26 cellular contexts compared by ENCODE assay signal in the genomic region with DNA sequence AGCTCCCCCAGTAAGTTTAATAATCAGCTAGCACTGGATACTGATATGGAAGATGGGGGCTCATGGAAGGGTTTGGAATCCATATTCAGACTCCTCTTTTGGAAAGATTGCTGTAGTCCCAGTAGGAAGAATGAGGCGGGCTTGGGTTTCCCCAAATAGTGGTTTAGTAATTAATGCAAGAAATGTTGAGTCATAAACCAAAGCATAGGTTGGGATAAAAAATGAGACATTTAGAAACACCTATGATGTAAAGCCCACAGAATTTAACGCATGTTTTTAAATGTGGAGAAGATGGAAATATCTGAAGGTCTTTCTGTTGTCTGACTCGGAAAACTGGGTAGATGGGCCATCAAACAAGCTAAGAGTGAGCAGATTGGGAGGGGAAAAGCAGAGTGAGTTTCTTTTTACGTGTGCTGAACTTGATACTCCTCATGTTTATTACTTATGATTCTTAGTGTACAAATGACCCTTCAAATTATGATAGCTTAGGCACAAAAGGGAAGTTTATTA.
A peak's percentile ranks its signal among the peaks of the same experiment; 100 is the strongest.
DNase-seq lines count a peak whose midpoint lies in the region; ATAC-seq and TF ChIP-seq lines count a peak whose summit lies in the region.
"Had no signal": no experiment of that assay in that cellular context is flagged by ENCODE, and none has a peak within 500 bp of the region (broad histone marks: within the 10 kb centered on the region; RNA-seq: fewer than 3 reads in every experiment).

No MANE protein-coding gene starts in this region.

- ATAC-seq in memory B cell (ENCODE audit: low read depth) (no peak), psoas muscle (no peak)
- ATAC-seq: left lobe of liver had no signal

- intact Hi-C loops in activated T-helper 2 cell treated with anti-CD3 and anti-CD28 coated beads, Interferon-gamma antibody, Interleukin-2, Interleukin-4, amounts not matched to agents 10 μg/mL and 5 μg/mL and 100 μg/mL, durations not matched to agents 14 hours and 24 hours and 36 hours (cut with micrococcal nuclease) = no loop called here
- intact Hi-C loops in vagina (cut with DNase I) (loop anchor here (5.0 kb wide), 1 partner anchor 265 kb away; no protein-coding TSS in a partner anchor), psoas muscle (cut with DNase I) (no loop called here)

- H3K27me3 ChIP-seq in vagina (no peaks in the 10 kb centered on the region), psoas muscle (ENCODE audit: insufficient read depth in 3 of 3, low read length in 2 of 3) (no peaks in the 10 kb centered on the region)
- H3K27me3 ChIP-seq: cardiac muscle cell, esophagus muscularis mucosa, sigmoid colon had no signal

- H3K9me3 ChIP-seq in vagina (no peaks in the 10 kb centered on the region), psoas muscle (no peaks in the 10 kb centered on the region)
- H3K9me3 ChIP-seq: esophagus muscularis mucosa, sigmoid colon had no signal

- H3K4me3 ChIP-seq in vagina = no peak overlapping the region
- no peak overlapping the region for H3K4me3 ChIP-seq in psoas muscle
- H3K4me3 ChIP-seq: cardiac muscle cell, esophagus muscularis mucosa, PC-9, sigmoid colon had no signal

- no peak overlapping the region for H3K4me3 Mint-ChIP-seq in activated naive CD4-positive, alpha-beta T cell treated with anti-CD3 and anti-CD28 coated beads, Interleukin-2, amount 50 U/mL, for 24 hours
- H3K4me3 Mint-ChIP-seq in activated T-helper 2 cell treated with anti-CD3 and anti-CD28 coated beads, Interferon-gamma antibody, Interleukin-2, Interleukin-4, amounts not matched to agents 10 μg/mL and 5 μg/mL and 100 μg/mL, durations not matched to agents 14 hours and 24 hours and 36 hours (ENCODE audit: low read depth) = no peak overlapping the region
- no peak overlapping the region for H3K4me3 Mint-ChIP-seq in memory B cell
- H3K4me3 Mint-ChIP-seq: activated B cell treated with CpG ODN at 0.5 μM for 24 hours, endodermal cell, naive B cell had no signal

- H3K9me3 Mint-ChIP-seq in activated naive CD4-positive, alpha-beta T cell treated with anti-CD3 and anti-CD28 coated beads, Interleukin-2, amount 50 U/mL, for 24 hours = no peaks in the 10 kb centered on the region
- H3K9me3 Mint-ChIP-seq in activated T-helper 2 cell treated with anti-CD3 and anti-CD28 coated beads, Interferon-gamma antibody, Interleukin-2, Interleukin-4, amounts not matched to agents 10 μg/mL and 5 μg/mL and 100 μg/mL, durations not matched to agents 14 hours and 24 hours and 36 hours = no peaks in the 10 kb centered on the region
- H3K9me3 Mint-ChIP-seq in memory B cell = no peaks in the 10 kb centered on the region
- H3K9me3 Mint-ChIP-seq: activated B cell treated with CpG ODN at 0.5 μM for 24 hours, endodermal cell, naive B cell had no signal

- peak overlapping the region; percentile 62 for H3K27ac ChIP-seq in vagina
- H3K27ac ChIP-seq in psoas muscle = no peak overlapping the region
- H3K27ac ChIP-seq: C4-2B, cardiac muscle cell, esophagus muscularis mucosa, PC-9, sigmoid colon had no signal

- peaks cover 6% of the 10 kb centered on the region for H3K4me1 Mint-ChIP-seq in activated naive CD4-positive, alpha-beta T cell treated with anti-CD3 and anti-CD28 coated beads, Interleukin-2, amount 50 U/mL, for 24 hours
- peaks cover 6% of the 10 kb centered on the region for H3K4me1 Mint-ChIP-seq in activated T-helper 2 cell treated with anti-CD3 and anti-CD28 coated beads, Interferon-gamma antibody, Interleukin-2, Interleukin-4, amounts not matched to agents 10 μg/mL and 5 μg/mL and 100 μg/mL, durations not matched to agents 14 hours and 24 hours and 36 hours (ENCODE audit: low read depth)
- peaks cover 3% of the 10 kb centered on the region for H3K4me1 Mint-ChIP-seq in memory B cell
- H3K4me1 Mint-ChIP-seq: activated B cell treated with CpG ODN at 0.5 μM for 24 hours, naive B cell had no signal

- peaks cover 8% of the 10 kb centered on the region for H3K36me3 Mint-ChIP-seq in activated naive CD4-positive, alpha-beta T cell treated with anti-CD3 and anti-CD28 coated beads, Interleukin-2, amount 50 U/mL, for 24 hours
- H3K36me3 Mint-ChIP-seq in activated T-helper 2 cell treated with anti-CD3 and anti-CD28 coated beads, Interferon-gamma antibody, Interleukin-2, Interleukin-4, amounts not matched to agents 10 μg/mL and 5 μg/mL and 100 μg/mL, durations not matched to agents 14 hours and 24 hours and 36 hours (ENCODE audit: low read depth) = peaks cover 6% of the 10 kb centered on the region
- peaks cover 15% of the 10 kb centered on the region for H3K36me3 Mint-ChIP-seq in memory B cell

- H3K27me3 Mint-ChIP-seq in activated naive CD4-positive, alpha-beta T cell treated with anti-CD3 and anti-CD28 coated beads, Interleukin-2, amount 50 U/mL, for 24 hours = no peaks in the 10 kb centered on the region
- no peaks in the 10 kb centered on the region for H3K27me3 Mint-ChIP-seq in activated T-helper 2 cell treated with anti-CD3 and anti-CD28 coated beads, Interferon-gamma antibody, Interleukin-2, Interleukin-4, amounts not matched to agents 10 μg/mL and 5 μg/mL and 100 μg/mL, durations not matched to agents 14 hours and 24 hours and 36 hours (ENCODE audit: low read depth)
- no peaks in the 10 kb centered on the region for H3K27me3 Mint-ChIP-seq in memory B cell
- H3K27me3 Mint-ChIP-seq: activated B cell treated with CpG ODN at 0.5 μM for 24 hours, naive B cell had no signal

- no peak for TF ChIP-seq CTCF in vagina (IDR thresholded peaks at IDR 0.05)
- TF ChIP-seq CTCF in psoas muscle (IDR thresholded peaks at IDR 0.05) = no peak

- TF ChIP-seq POLR2A in vagina (IDR thresholded peaks at IDR 0.05) = no peak

- H3K36me3 ChIP-seq in vagina (peaks cover 0 to 12% of the 10 kb centered on the region in 2 donors), psoas muscle (ENCODE audit: insufficient read depth in 1 of 2, low read depth in 1 of 2) (peaks cover 3 to 27% of the 10 kb centered on the region in 2 donors)

- H3K27ac Mint-ChIP-seq in activated naive CD4-positive, alpha-beta T cell treated with anti-CD3 and anti-CD28 coated beads, Interleukin-2, amount 50 U/mL, for 24 hours = peak overlapping the region; percentile 59
- H3K27ac Mint-ChIP-seq in activated T-helper 2 cell treated with anti-CD3 and anti-CD28 coated beads, Interferon-gamma antibody, Interleukin-2, Interleukin-4, amounts not matched to agents 10 μg/mL and 5 μg/mL and 100 μg/mL, durations not matched to agents 14 hours and 24 hours and 36 hours = peak overlapping the region; percentile 72
- H3K27ac Mint-ChIP-seq in memory B cell = peak overlapping the region; percentile 24
- H3K27ac Mint-ChIP-seq: activated B cell treated with CpG ODN at 0.5 μM for 24 hours had no signal

- WGBS in psoas muscle, 3 donors = 57 to 83% (median 61%) methylated on average over 4 of the region's 4 CpGs

- peaks cover 13% of the 10 kb centered on the region for H3K4me1 ChIP-seq in vagina
- no peaks in the 10 kb centered on the region for H3K4me1 ChIP-seq in psoas muscle
- H3K4me1 ChIP-seq: esophagus muscularis mucosa, sigmoid colon had no signal

- DNase-seq in activated naive CD4-positive, alpha-beta T cell treated with Interleukin-2 at 50 U/mL for 16 hours = no peak
- no peak for DNase-seq in activated T-helper 2 cell treated with anti-CD3 and anti-CD28 coated beads, Interferon-gamma antibody, Interleukin-2, Interleukin-4, amounts not matched to agents 10 μg/mL and 5 μg/mL and 100 μg/mL, durations not matched to agents 14 hours and 24 hours and 36 hours (ENCODE audit: low spot score)
- DNase-seq in memory B cell (ENCODE audit: low spot score in 2 of 2) (no peak), vagina (ENCODE audit: extremely low spot score in 2 of 2) (no peak), putamen (ENCODE audit: low spot score) (no peak), psoas muscle (no peak)
- DNase-seq: activated B cell treated with CpG ODN at 0.5 μM for 24 hours; activated CD8-positive, alpha-beta memory T cell treated with anti-CD3 and anti-CD28 coated beads for 24 hours; Calu3; cortex of kidney; GOT3; KBM-7; naive B cell; NCI-H1436; NCI-H510A; NK-92 treated with Interleukin-12 subunit alpha and Interleukin-12 subunit beta, amount 100 ng/mL, for 24 hours; PC-9; Right ventricle myocardium superior; sigmoid colon; T1000 had no signal
